Comparison of ENCODE assay signal across 8 cellular contexts in the genomic region with DNA sequence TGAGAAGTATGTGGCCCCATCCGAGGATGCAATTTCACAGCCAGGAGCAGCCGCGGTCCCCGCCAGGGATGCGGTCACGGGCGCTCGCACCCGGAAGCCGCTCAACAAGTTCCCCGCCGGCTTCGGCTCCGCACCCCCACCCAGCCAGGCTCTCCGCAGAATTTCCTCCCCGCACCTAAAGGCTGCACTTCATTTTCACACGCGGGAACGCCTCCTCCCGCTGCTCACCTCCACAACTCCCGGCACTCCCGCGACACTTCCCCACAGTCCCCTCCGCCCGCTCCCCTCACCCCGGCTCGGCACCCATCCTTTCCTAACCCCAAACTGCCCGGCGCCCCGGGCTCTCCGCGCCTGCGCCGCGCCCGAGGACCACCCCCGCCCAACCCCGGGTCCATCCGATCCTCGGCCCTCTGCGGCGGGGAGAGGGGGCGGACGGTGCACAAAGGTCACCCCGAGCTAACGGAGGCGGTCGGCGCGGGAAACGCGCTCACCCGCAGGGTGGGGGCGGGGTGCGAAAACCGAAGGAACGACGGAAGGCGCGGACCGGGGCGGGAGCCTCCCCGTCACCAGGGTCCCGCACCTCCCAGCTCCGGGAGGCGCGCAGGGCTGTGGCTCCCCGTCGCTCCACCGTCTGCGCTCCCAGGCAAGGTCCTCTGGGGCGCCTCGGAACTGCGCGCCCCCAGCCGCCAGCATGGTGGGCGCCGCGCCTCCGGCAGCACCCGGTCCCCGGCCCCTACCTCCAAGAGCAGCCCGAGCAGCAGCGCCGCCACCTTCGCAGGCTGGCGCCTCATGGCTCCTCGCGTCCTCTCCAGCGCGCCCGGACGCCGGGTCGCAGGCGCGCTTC. TPM values are rescaled to one million over a fixed set of nuclear protein-coding genes. Genes with fewer than 3 reads are reported as not detected.
DNase-seq lines count a peak whose midpoint lies in the region; ATAC-seq and TF ChIP-seq lines count a peak whose summit lies in the region.

No MANE protein-coding gene starts in this region.

- peak; percentile 3 to 8 for ATAC-seq in activated CD4-positive, CD25-positive, alpha-beta regulatory T cell treated with anti-CD3 and anti-CD28 coated beads, Interleukin-2, amount 50 U/mL, for 24 hours
- ATAC-seq in left lobe of liver, result peak; percentile 63

- TF ChIP-seq CTCF in HFF-Myc (IDR thresholded peaks at IDR 0.05; ENCODE audit: low read depth, low read length, missing control alignments), result no peak

- peak overlapping the region; percentile 85 for H3K4me3 ChIP-seq in HFF-Myc (replicated peaks; ENCODE audit: low read depth, low read length)

- DNase-seq in DMS 273 (lab: John Stamatoyannopoulos, UW; ENCODE audit: unreplicated experiment) (peak; percentile 82), DMS 273 treated with DMSO at 0.1 percent for 48 hours (lab: John Stamatoyannopoulos, UW) (no peak), HFF-Myc (ENCODE audit: extremely low read depth, low read depth) (no peak), NAMALWA (ENCODE audit: low spot score) (peak; percentile 76), cerebellar cortex (ENCODE audit: low spot score) (peak; percentile 37), left lobe of liver (ENCODE audit: low spot score) (peak; percentile 75)
- DNase-seq in stimulated activated CD4-positive, alpha-beta T cell treated with anti-CD3 and anti-CD28 coated beads, TNF-alpha, amount 100 ng/mL, for 4 hours (ENCODE audit: low read depth in 3 of 3), result peak; percentile 24 to 38 (median 30)

RNA-seq across cellular contexts. Expression of gene VOPP1, which starts 0.5 kb away (rescaled TPM):
- 20.0 TPM for total RNA-seq in left lobe of liver

Comparison
In these comparisons a context has a peak if more than half of its experiments do, and no peak if none do; other contexts are left out.
1. DNase-seq: peak in DMS 273 (single experiment), NAMALWA (single experiment), cerebellar cortex (single experiment), left lobe of liver (single experiment) and stimulated activated CD4-positive, alpha-beta T cell treated with anti-CD3 and anti-CD28 coated beads, TNF-alpha, amount 100 ng/mL, for 4 hours (3 of 3); none in DMS 273 treated with DMSO at 0.1 percent for 48 hours (single experiment) and HFF-Myc (single experiment).